In the genomic region with DNA sequence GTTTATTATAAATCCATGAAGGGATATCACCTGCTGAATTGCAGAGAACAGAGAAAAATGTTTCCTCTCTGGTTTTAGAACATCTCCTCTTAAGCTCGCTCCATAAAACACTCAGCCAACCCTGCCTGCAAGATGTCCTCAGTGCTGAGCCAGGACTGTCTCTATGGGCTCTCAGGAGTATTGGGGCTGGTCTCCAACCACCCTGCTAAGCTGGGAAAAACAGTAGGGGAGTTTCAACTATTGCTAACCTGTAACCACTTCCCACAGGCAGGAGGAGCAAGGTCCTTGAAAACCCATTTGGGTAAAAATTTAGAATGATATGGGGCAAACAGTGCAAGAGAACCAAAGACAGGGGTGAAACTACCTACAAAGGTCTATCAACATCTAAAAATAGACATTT, we compare ENCODE assay signal across 33 cellular contexts.
"Had no signal": no experiment of that assay in that cellular context is flagged by ENCODE, and none has a peak within 500 bp of the region (broad histone marks: within the 10 kb centered on the region; RNA-seq: fewer than 3 reads in every experiment).

No MANE protein-coding gene starts in this region.

- H3K4me3 ChIP-seq: adrenal gland, body of pancreas, MG63, Peyer's patch, SJCRH30, SK-N-MC had no signal

- H3K9me3 Mint-ChIP-seq: activated CD4-positive, alpha-beta memory T cell treated with anti-CD3 and anti-CD28 coated beads for 36 hours; activated naive CD4-positive, alpha-beta T cell treated with anti-CD3 and anti-CD28 coated beads for 36 hours; activated naive CD4-positive, alpha-beta T cell treated with anti-CD3 and anti-CD28 coated beads, Interleukin-2, amount 50 U/mL, for 72 hours; T-helper 2 cell treated with Interferon-gamma antibody and Interleukin-4, amounts not matched to agents 5 μg/mL and 100 μg/mL, for 36 hours had no signal

- H3K36me3 ChIP-seq: adrenal gland, MG63, Peyer's patch, SJCRH30 had no signal

- H3K4me3 Mint-ChIP-seq: activated B cell treated with CpG ODN at 0.5 μM for 24 hours; activated CD4-positive, alpha-beta memory T cell treated with anti-CD3 and anti-CD28 coated beads for 36 hours; activated naive CD4-positive, alpha-beta T cell treated with anti-CD3 and anti-CD28 coated beads for 36 hours; activated T-cell treated with anti-CD3 and anti-CD28 coated beads, Interleukin-2, amount 50 U/mL, for 4 hours; activated T-helper 1 cell treated with anti-CD3 and anti-CD28 coated beads, Interleukin-12 subunit alpha, Interleukin-12 subunit beta, Interleukin-2, Interleukin-4 antibody, amounts not matched to agents 30 ng/mL and 10 ng/mL and 1 ng/mL, durations not matched to agents 14 hours and 24 hours and 36 hours; T-helper 1 cell treated with Interleukin-12 subunit alpha and Interleukin-12 subunit beta and Interleukin-4 antibody, amounts not matched to agents 30 μg/mL and 1 μg/mL, for 36 hours; T-helper 2 cell treated with Interferon-gamma antibody and Interleukin-4, amounts not matched to agents 5 μg/mL and 100 μg/mL, for 36 hours had no signal

- H3K4me1 ChIP-seq: adrenal gland, body of pancreas, SJCRH30 had no signal

- H3K27ac ChIP-seq: adrenal gland, body of pancreas, Peyer's patch, SJCRH30, SK-N-MC had no signal

- H3K36me3 Mint-ChIP-seq: activated CD4-positive, alpha-beta memory T cell treated with anti-CD3 and anti-CD28 coated beads for 36 hours had no signal

- H3K9me3 ChIP-seq: adrenal gland, body of pancreas, Peyer's patch, SJCRH30 had no signal

- H3K27me3 ChIP-seq: adrenal gland, body of pancreas, MG63, Peyer's patch, SJCRH30 had no signal

- ATAC-seq: activated naive CD4-positive, alpha-beta T cell treated with anti-CD3 and anti-CD28 coated beads, Interleukin-2, amount 50 U/mL, for 72 hours; activated T-cell treated with anti-CD3 and anti-CD28 coated beads, Interleukin-2, amount 50 U/mL, for 4 hours; body of pancreas; PC-3 had no signal

- H3K27me3 Mint-ChIP-seq: activated B cell treated with CpG ODN at 0.5 μM for 24 hours had no signal

- DNase-seq: activated B cell treated with CpG ODN at 0.5 μM for 24 hours; activated CD4-positive, alpha-beta memory T cell treated with anti-CD3 and anti-CD28 coated beads for 36 hours; activated CD4-positive, alpha-beta T cell treated with anti-CD3 and anti-CD28 coated beads for 4 hours; activated CD4-positive, alpha-beta T cell treated with anti-CD3 and anti-CD28 coated beads, Interleukin-2, amount 50 U/mL, for 1 hour; activated CD4-positive, CD25-positive, alpha-beta regulatory T cell treated with anti-CD3 and anti-CD28 coated beads, Interleukin-2, amount 50 U/mL, for 72 hours; activated CD8-positive, alpha-beta memory T cell treated with anti-CD3 and anti-CD28 coated beads, Interleukin-2, amount 50 U/mL, for 4 hours; activated gamma-delta T cell treated with Interleukin-2 at 50 U/mL for 16 hours; activated naive CD4-positive, alpha-beta T cell treated with anti-CD3 and anti-CD28 coated beads for 36 hours; activated T-cell treated with anti-CD3 and anti-CD28 coated beads for 4 hours; activated T-cell treated with anti-CD3 and anti-CD28 coated beads, Interleukin-2, amount 50 U/mL, for 4 hours; adrenal gland; body of pancreas; central memory CD4-positive, alpha-beta T cell; Karpas-422; KBM-7; MG63; MV-4-11; NCI-H1092; NCI-H1436 treated with DMSO at 0.1 percent for 48 hours; NCI-H1694 treated with DMSO at 0.1 percent for 48 hours; NCI-H2029; NCI-H345; NCI-H524 treated with DMSO at 0.1 percent for 48 hours; PC-3; Peyer's patch; RPMI8226; SHP77; SJCRH30 had no signal

- H3K27ac Mint-ChIP-seq: activated B cell treated with CpG ODN at 0.5 μM for 24 hours; activated CD4-positive, alpha-beta memory T cell treated with anti-CD3 and anti-CD28 coated beads for 36 hours; activated naive CD4-positive, alpha-beta T cell treated with anti-CD3 and anti-CD28 coated beads for 36 hours; activated naive CD4-positive, alpha-beta T cell treated with anti-CD3 and anti-CD28 coated beads, Interleukin-2, amount 50 U/mL, for 72 hours; activated T-helper 1 cell treated with anti-CD3 and anti-CD28 coated beads, Interleukin-12 subunit alpha, Interleukin-12 subunit beta, Interleukin-2, Interleukin-4 antibody, amounts not matched to agents 30 ng/mL and 10 ng/mL and 1 ng/mL, durations not matched to agents 14 hours and 24 hours and 36 hours; T-helper 1 cell treated with Interleukin-12 subunit alpha and Interleukin-12 subunit beta and Interleukin-4 antibody, amounts not matched to agents 30 μg/mL and 1 μg/mL, for 36 hours; T-helper 2 cell treated with Interferon-gamma antibody and Interleukin-4, amounts not matched to agents 5 μg/mL and 100 μg/mL, for 36 hours had no signal
